ENCODE assay signal across 8 cellular contexts in the genomic region with DNA sequence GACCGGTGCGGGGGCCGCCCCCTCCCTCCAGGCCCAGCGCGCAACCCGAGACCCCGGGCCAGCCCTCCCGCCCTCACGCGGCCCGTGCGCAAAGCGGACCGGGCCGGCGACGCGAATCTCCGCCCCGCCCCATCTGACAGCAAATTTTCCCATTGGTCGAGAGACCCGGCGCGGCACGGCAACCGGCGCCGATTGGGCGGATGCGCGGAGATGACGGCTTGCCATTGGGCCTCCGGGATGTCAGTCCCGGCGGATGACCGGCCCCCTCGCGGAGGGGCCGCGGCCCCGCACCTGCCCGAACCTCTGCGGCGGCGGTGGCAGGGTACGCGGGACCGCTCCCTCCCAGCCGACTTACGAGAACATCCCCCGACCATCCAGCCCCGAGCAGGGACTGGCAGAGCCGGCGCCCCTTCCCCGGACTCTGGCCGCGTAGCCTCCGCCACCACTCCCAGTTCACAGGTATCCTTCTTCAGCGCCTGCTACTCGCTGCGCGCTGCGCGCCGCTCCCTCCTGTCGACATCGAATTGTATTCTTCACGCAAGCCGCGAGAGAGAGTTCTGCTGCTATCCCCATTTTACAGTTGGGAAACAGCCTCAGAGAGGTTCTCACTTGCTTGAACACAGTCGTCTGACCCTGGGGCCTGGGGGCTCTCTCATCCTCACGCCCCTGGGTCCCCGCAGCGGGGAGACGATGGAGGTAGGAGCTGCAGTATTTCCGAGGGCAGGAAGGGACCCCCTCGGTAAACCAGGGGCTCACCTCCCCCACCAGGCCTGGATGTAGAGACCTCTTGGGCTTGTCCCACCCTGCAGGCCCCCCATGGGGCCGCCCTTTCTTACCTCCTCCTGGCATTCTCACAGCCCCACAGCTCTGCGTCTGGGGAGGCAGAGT. TPM values are rescaled to one million over a fixed set of nuclear protein-coding genes. Genes with fewer than 3 reads are reported as not detected.
DNase-seq lines count a peak whose midpoint lies in the region; ATAC-seq and TF ChIP-seq lines count a peak whose summit lies in the region.

A gene with protein sequence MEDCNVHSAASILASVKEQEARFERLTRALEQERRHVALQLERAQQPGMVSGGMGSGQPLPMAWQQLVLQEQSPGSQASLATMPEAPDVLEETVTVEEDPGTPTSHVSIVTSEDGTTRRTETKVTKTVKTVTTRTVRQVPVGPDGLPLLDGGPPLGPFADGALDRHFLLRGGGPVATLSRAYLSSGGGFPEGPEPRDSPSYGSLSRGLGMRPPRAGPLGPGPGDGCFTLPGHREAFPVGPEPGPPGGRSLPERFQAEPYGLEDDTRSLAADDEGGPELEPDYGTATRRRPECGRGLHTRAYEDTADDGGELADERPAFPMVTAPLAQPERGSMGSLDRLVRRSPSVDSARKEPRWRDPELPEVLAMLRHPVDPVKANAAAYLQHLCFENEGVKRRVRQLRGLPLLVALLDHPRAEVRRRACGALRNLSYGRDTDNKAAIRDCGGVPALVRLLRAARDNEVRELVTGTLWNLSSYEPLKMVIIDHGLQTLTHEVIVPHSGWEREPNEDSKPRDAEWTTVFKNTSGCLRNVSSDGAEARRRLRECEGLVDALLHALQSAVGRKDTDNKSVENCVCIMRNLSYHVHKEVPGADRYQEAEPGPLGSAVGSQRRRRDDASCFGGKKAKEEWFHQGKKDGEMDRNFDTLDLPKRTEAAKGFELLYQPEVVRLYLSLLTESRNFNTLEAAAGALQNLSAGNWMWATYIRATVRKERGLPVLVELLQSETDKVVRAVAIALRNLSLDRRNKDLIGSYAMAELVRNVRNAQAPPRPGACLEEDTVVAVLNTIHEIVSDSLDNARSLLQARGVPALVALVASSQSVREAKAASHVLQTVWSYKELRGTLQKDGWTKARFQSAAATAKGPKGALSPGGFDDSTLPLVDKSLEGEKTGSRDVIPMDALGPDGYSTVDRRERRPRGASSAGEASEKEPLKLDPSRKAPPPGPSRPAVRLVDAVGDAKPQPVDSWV (minus strand): TSS at position 90 of the 888 bp plus-strand sequence. CDS start 26,029 bp downstream, outside the sequence.

- peak within 1 kb of the TSS; percentile 25 for H3K27ac Mint-ChIP-seq in activated CD4-positive, alpha-beta T cell treated with anti-CD3 and anti-CD28 coated beads for 36 hours

- peaks cover 6% of the 10 kb centered on the region for H3K27me3 Mint-ChIP-seq in activated CD4-positive, alpha-beta T cell treated with anti-CD3 and anti-CD28 coated beads for 36 hours

- H3K36me3 Mint-ChIP-seq in activated CD4-positive, alpha-beta T cell treated with anti-CD3 and anti-CD28 coated beads for 36 hours (ENCODE audit: low read depth): no peaks in the 10 kb centered on the region

- H3K9me3 Mint-ChIP-seq in activated CD4-positive, alpha-beta T cell treated with anti-CD3 and anti-CD28 coated beads for 36 hours (ENCODE audit: low read depth): no peaks in the 10 kb centered on the region

- H3K27me3 ChIP-seq in kidney epithelial cell (ENCODE audit: control insufficient read depth, insufficient read depth, low read length): peaks cover 18% of the 10 kb centered on the region

- H3K36me3 ChIP-seq in kidney epithelial cell (ENCODE audit: control insufficient read depth, insufficient read depth, low read length): no peaks in the 10 kb centered on the region

- ATAC-seq in HG03066 (IDR thresholded peaks at IDR 0.05; ENCODE audit: low read depth, unreplicated experiment): peak; percentile 59
- peak; percentile 72 for ATAC-seq in activated CD4-positive, alpha-beta T cell treated with anti-CD3 and anti-CD28 coated beads for 36 hours

- POLR2A ChIA-PET in activated CD4-positive, alpha-beta T cell treated with anti-CD3 and anti-CD28 coated beads for 36 hours (lab: Charles Lee): no interaction called here

- H3K4me3 ChIP-seq in choroid plexus epithelial cell (ENCODE audit: low read depth, low read length) (peak within 1 kb of the TSS; percentile 62), kidney epithelial cell (ENCODE audit: low read depth, low read length) (peak within 1 kb of the TSS; percentile 60)

- CTCF ChIA-PET in activated CD4-positive, alpha-beta T cell treated with anti-CD3 and anti-CD28 coated beads for 36 hours (lab: Charles Lee): no interaction called here

- intact Hi-C loops in activated CD4-positive, alpha-beta T cell treated with anti-CD3 and anti-CD28 coated beads for 36 hours (cut with DNase I, micrococcal nuclease): loop anchor here in 1 of 2 experiments (1.0 to 5.0 kb wide), 5 partner anchors 30 to 285 kb away; a partner anchor contains a TSS

- no peak for TF ChIP-seq CTCF in choroid plexus epithelial cell (conservative IDR thresholded peaks at IDR 0.05; ENCODE audit: low read depth, low read length)
- no peak for TF ChIP-seq CTCF in kidney epithelial cell (IDR thresholded peaks at IDR 0.05; ENCODE audit: insufficient read depth, low read length, poor library complexity, severe bottlenecking)

- peaks cover 15% of the 10 kb centered on the region for H3K4me1 Mint-ChIP-seq in activated CD4-positive, alpha-beta T cell treated with anti-CD3 and anti-CD28 coated beads for 36 hours

- peak within 1 kb of the TSS; percentile 78 for H3K4me3 Mint-ChIP-seq in activated CD4-positive, alpha-beta T cell treated with anti-CD3 and anti-CD28 coated beads for 36 hours

- peak; percentile 84 to 86 (median 86) for DNase-seq in NCI-H1417 (lab: John Stamatoyannopoulos, UW)
- DNase-seq in NCI-H1417 treated with DMSO at 0.1 percent for 48 hours (lab: John Stamatoyannopoulos, UW): no peak
- DNase-seq in NCI-H446 treated with DMSO at 0.1 percent for 48 hours (lab: John Stamatoyannopoulos, UW): peak; percentile 82
- DNase-seq in activated CD4-positive, alpha-beta T cell treated with anti-CD3 and anti-CD28 coated beads for 36 hours: peak; percentile 94
- DNase-seq in choroid plexus epithelial cell (ENCODE audit: low read depth): peak; percentile 92
- DNase-seq in kidney epithelial cell (ENCODE audit: low read depth): no peak
- peak; percentile 94 for DNase-seq in stimulated activated CD4-positive, alpha-beta T cell treated with anti-CD3 and anti-CD28 coated beads, Interleukin-15, amount 100 ng/mL, for 24 hours

RNA-seq across cellular contexts. Expression of the gene that starts here (rescaled TPM):
- total RNA-seq in activated CD4-positive, alpha-beta T cell treated with anti-CD3 and anti-CD28 coated beads for 36 hours: 1 to 10 TPM; 1.3 to 2.1 TPM
- total RNA-seq in kidney epithelial cell: 74.5 and 107 TPM in 2 replicates

Comparison
In these comparisons a context has a peak if more than half of its experiments do, and no peak if none do; other contexts are left out.
1. RNA of the gene that starts here (total RNA-seq): 74.5 to 107 TPM in kidney epithelial cell; 1.3 to 2.1 TPM in activated CD4-positive, alpha-beta T cell treated with anti-CD3 and anti-CD28 coated beads for 36 hours; every median in the first group is over 10 times any median in the second.
2. DNase-seq: peak in NCI-H1417 (3 of 3), NCI-H446 treated with DMSO at 0.1 percent for 48 hours (single experiment), activated CD4-positive, alpha-beta T cell treated with anti-CD3 and anti-CD28 coated beads for 36 hours (single experiment), choroid plexus epithelial cell (single experiment) and stimulated activated CD4-positive, alpha-beta T cell treated with anti-CD3 and anti-CD28 coated beads, Interleukin-15, amount 100 ng/mL, for 24 hours (single experiment); none in NCI-H1417 treated with DMSO at 0.1 percent for 48 hours (single experiment) and kidney epithelial cell (single experiment).